In the genomic region with DNA sequence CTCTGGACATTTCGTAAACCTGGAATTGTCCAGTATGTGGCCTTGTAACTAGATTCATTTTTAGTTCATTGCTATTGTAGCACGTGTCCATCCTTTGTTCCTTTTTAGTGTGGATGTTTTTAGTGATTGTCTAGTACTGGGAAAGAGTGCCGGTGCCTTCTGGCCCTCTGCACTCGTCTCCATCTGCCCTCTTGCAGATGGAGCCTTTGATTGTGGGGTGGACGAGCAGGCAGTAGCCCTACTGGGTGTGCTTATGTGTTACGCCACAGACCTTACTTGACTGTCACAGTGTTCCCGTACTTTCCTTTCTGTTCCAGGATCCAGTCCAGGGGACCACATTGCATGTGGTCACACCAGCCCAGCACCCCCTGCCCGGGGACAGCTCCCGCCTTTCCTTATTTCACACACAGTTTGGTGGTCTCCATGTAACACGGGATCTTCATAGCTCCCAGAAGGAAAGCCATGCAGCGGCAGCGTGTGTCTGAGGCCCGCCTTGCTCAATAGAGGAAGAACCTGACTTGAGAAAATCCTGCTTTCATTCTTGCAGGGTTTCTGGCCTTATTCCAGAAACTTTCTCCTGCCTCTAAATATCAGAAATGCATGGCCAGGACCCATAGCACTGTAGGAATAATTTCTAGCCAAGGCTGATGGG, we compare ENCODE assay signal across 2 cellular contexts.
TF ChIP-seq lines count a peak whose summit lies in the region.

No MANE protein-coding gene starts in this region.

TF ChIP-seq in HEK293, 187 proteins besides CTCF, POLR2A, EP300 and RAD21:
- TF ChIP-seq, protein P1, sequence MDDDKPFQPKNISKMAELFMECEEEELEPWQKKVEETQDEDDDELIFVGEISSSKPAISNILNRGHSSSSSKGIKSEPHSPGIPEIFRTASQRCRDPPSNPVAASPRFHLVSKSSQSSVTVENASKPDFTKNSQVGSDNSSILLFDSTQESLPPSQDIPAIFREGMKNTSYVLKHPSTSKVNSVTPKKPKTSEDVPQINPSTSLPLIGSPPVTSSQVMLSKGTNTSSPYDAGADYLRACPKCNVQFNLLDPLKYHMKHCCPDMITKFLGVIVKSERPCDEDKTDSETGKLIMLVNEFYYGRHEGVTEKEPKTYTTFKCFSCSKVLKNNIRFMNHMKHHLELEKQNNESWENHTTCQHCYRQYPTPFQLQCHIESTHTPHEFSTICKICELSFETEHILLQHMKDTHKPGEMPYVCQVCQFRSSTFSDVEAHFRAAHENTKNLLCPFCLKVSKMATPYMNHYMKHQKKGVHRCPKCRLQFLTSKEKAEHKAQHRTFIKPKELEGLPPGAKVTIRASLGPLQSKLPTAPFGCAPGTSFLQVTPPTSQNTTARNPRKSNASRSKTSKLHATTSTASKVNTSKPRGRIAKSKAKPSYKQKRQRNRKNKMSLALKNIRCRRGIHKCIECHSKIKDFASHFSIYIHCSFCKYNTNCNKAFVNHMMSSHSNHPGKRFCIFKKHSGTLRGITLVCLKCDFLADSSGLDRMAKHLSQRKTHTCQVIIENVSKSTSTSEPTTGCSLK (tag by site-specific recombination; IDR thresholded peaks at IDR 0.05) = no peak
- TF ChIP-seq, protein P2, sequence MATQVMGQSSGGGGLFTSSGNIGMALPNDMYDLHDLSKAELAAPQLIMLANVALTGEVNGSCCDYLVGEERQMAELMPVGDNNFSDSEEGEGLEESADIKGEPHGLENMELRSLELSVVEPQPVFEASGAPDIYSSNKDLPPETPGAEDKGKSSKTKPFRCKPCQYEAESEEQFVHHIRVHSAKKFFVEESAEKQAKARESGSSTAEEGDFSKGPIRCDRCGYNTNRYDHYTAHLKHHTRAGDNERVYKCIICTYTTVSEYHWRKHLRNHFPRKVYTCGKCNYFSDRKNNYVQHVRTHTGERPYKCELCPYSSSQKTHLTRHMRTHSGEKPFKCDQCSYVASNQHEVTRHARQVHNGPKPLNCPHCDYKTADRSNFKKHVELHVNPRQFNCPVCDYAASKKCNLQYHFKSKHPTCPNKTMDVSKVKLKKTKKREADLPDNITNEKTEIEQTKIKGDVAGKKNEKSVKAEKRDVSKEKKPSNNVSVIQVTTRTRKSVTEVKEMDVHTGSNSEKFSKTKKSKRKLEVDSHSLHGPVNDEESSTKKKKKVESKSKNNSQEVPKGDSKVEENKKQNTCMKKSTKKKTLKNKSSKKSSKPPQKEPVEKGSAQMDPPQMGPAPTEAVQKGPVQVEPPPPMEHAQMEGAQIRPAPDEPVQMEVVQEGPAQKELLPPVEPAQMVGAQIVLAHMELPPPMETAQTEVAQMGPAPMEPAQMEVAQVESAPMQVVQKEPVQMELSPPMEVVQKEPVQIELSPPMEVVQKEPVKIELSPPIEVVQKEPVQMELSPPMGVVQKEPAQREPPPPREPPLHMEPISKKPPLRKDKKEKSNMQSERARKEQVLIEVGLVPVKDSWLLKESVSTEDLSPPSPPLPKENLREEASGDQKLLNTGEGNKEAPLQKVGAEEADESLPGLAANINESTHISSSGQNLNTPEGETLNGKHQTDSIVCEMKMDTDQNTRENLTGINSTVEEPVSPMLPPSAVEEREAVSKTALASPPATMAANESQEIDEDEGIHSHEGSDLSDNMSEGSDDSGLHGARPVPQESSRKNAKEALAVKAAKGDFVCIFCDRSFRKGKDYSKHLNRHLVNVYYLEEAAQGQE (tag by site-specific recombination; IDR thresholded peaks at IDR 0.05) = peak; percentile 76

TF ChIP-seq in K562, 482 proteins besides CTCF, POLR2A, EP300 and RAD21 (continues in another document):
- TF ChIP-seq, protein P3, sequence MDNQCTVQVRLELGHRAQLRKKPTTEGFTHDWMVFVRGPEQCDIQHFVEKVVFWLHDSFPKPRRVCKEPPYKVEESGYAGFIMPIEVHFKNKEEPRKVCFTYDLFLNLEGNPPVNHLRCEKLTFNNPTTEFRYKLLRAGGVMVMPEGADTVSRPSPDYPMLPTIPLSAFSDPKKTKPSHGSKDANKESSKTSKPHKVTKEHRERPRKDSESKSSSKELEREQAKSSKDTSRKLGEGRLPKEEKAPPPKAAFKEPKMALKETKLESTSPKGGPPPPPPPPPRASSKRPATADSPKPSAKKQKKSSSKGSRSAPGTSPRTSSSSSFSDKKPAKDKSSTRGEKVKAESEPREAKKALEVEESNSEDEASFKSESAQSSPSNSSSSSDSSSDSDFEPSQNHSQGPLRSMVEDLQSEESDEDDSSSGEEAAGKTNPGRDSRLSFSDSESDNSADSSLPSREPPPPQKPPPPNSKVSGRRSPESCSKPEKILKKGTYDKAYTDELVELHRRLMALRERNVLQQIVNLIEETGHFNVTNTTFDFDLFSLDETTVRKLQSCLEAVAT (IDR thresholded peaks at IDR 0.05) = 0 out of 4 replicates have a peak, but pooled peaks of 1 of the 2 experiments have one; percentile 5
- TF ChIP-seq, protein P4, sequence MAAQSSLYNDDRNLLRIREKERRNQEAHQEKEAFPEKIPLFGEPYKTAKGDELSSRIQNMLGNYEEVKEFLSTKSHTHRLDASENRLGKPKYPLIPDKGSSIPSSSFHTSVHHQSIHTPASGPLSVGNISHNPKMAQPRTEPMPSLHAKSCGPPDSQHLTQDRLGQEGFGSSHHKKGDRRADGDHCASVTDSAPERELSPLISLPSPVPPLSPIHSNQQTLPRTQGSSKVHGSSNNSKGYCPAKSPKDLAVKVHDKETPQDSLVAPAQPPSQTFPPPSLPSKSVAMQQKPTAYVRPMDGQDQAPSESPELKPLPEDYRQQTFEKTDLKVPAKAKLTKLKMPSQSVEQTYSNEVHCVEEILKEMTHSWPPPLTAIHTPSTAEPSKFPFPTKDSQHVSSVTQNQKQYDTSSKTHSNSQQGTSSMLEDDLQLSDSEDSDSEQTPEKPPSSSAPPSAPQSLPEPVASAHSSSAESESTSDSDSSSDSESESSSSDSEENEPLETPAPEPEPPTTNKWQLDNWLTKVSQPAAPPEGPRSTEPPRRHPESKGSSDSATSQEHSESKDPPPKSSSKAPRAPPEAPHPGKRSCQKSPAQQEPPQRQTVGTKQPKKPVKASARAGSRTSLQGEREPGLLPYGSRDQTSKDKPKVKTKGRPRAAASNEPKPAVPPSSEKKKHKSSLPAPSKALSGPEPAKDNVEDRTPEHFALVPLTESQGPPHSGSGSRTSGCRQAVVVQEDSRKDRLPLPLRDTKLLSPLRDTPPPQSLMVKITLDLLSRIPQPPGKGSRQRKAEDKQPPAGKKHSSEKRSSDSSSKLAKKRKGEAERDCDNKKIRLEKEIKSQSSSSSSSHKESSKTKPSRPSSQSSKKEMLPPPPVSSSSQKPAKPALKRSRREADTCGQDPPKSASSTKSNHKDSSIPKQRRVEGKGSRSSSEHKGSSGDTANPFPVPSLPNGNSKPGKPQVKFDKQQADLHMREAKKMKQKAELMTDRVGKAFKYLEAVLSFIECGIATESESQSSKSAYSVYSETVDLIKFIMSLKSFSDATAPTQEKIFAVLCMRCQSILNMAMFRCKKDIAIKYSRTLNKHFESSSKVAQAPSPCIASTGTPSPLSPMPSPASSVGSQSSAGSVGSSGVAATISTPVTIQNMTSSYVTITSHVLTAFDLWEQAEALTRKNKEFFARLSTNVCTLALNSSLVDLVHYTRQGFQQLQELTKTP (IDR thresholded peaks at IDR 0.05; ENCODE audit: low read depth in 1 of 2, partially characterized antibody in 2 of 2) = no peak
- TF ChIP-seq, protein P5, sequence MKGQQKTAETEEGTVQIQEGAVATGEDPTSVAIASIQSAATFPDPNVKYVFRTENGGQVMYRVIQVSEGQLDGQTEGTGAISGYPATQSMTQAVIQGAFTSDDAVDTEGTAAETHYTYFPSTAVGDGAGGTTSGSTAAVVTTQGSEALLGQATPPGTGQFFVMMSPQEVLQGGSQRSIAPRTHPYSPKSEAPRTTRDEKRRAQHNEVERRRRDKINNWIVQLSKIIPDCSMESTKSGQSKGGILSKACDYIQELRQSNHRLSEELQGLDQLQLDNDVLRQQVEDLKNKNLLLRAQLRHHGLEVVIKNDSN (CRISPR knock-in tag; IDR thresholded peaks at IDR 0.05) = 0 out of 2 replicates have a peak, but pooled peaks have one; percentile 21
- TF ChIP-seq, protein P6, sequence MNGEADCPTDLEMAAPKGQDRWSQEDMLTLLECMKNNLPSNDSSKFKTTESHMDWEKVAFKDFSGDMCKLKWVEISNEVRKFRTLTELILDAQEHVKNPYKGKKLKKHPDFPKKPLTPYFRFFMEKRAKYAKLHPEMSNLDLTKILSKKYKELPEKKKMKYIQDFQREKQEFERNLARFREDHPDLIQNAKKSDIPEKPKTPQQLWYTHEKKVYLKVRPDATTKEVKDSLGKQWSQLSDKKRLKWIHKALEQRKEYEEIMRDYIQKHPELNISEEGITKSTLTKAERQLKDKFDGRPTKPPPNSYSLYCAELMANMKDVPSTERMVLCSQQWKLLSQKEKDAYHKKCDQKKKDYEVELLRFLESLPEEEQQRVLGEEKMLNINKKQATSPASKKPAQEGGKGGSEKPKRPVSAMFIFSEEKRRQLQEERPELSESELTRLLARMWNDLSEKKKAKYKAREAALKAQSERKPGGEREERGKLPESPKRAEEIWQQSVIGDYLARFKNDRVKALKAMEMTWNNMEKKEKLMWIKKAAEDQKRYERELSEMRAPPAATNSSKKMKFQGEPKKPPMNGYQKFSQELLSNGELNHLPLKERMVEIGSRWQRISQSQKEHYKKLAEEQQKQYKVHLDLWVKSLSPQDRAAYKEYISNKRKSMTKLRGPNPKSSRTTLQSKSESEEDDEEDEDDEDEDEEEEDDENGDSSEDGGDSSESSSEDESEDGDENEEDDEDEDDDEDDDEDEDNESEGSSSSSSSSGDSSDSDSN (IDR thresholded peaks at IDR 0.05; ENCODE audit: borderline replicate concordance in 1 of 2, low read depth in 2 of 2, low read length in 2 of 2) = no peak
- TF ChIP-seq, protein P7, sequence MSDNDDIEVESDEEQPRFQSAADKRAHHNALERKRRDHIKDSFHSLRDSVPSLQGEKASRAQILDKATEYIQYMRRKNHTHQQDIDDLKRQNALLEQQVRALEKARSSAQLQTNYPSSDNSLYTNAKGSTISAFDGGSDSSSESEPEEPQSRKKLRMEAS (CRISPR knock-in tag; IDR thresholded peaks at IDR 0.05) = peak; percentile 43; the same call in 1 of the 2 replicates
- TF ChIP-seq SRSF3 (IDR thresholded peaks at IDR 0.05; ENCODE audit: insufficient read depth, low read length) (no peak), ATF7 (IDR thresholded peaks at IDR 0.05) (no peak), ZC3H8 (IDR thresholded peaks at IDR 0.05) (no peak), RBM15 (IDR thresholded peaks at IDR 0.05; ENCODE audit: insufficient read depth, low read length) (no peak), ZKSCAN1 (IDR thresholded peaks at IDR 0.05; ENCODE audit: low read depth, low read length) (peak; percentile 91), SMARCC2 (IDR thresholded peaks at IDR 0.05; ENCODE audit: low read depth) (no peak), ZNF217 (CRISPR knock-in tag; IDR thresholded peaks at IDR 0.05) (no peak), HMG20B (CRISPR knock-in tag; IDR thresholded peaks at IDR 0.05) (no peak), TAF7 (tag; IDR thresholded peaks at IDR 0.05) (no peak), CHD4 (IDR thresholded peaks at IDR 0.05; ENCODE audit: insufficient read depth, insufficient replicate concordance, low read depth, low read length, poor library complexity, severe bottlenecking) (no peak), MEF2D (tag; conservative IDR thresholded peaks at IDR 0.05; ENCODE audit: low read depth) (no peak), FOXP1 (CRISPR knock-in tag; IDR thresholded peaks at IDR 0.05) (peak; percentile 34; the same call in 1 of the 2 replicates), IRF2 (CRISPR knock-in tag; IDR thresholded peaks at IDR 0.05) (no peak), KDM5B (IDR thresholded peaks at IDR 0.05; ENCODE audit: insufficient replicate concordance, low read depth, low read length) (no peak), ZC3H4 (CRISPR knock-in tag; IDR thresholded peaks at IDR 0.05; ENCODE audit: borderline replicate concordance) (no peak)
- TF ChIP-seq, protein P8, sequence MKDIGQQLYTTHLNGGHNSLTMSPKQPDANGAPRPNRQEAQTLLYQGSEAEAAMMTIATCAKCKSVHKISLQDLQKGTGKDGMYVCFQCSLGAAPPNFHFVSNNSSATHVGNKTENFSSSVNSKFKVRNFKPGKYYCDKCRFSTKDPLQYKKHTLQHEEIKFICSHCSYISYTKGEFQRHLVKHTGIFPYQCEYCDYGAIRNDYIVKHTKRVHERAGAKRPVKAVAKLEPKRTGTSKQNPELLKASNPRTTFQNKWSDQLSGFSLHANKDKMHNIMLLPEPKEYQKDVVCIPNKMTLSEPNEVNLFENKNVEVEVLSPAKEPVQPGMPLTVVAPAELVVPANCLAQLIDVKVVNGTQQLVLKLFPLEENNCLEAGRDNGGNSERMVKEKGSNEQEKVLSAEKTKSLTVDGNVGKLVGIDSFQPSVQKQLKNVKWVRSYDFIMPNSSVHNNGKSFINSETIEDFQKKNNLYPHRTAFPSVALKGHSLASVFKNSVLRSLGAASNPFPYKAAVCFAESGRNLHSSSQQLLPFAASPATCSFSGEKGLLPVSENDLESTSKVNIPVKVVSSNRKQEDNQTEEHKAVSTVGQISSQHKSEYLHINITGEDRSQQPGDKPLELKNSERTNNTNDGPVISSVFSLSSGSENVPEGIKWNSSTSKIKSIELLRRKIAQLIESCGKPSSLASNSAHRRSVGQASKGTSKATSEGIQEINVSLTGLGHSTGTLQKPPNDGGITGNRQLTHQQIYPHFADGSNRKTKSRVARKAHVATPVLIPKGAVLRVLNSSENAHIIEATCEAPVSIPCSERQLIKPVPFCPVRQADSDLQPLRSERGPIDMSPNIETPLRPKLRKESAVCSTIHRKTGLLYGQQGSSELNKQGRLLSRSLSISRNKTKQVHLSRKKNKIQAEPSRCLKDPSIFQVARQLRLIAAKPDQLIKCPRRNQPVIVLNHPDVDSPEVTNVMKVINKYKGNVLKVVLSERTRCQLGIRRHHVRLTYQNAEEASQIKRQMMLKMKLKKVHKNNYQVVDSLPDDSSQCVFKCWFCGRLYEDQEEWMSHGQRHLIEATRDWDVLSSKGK (CRISPR knock-in tag; IDR thresholded peaks at IDR 0.05) = no peak
- TF ChIP-seq, protein P9, sequence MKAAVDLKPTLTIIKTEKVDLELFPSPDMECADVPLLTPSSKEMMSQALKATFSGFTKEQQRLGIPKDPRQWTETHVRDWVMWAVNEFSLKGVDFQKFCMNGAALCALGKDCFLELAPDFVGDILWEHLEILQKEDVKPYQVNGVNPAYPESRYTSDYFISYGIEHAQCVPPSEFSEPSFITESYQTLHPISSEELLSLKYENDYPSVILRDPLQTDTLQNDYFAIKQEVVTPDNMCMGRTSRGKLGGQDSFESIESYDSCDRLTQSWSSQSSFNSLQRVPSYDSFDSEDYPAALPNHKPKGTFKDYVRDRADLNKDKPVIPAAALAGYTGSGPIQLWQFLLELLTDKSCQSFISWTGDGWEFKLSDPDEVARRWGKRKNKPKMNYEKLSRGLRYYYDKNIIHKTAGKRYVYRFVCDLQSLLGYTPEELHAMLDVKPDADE (conservative IDR thresholded peaks at IDR 0.05; ENCODE audit: control insufficient read depth, low read depth, low read length) = no peak
- TF ChIP-seq, protein P10, sequence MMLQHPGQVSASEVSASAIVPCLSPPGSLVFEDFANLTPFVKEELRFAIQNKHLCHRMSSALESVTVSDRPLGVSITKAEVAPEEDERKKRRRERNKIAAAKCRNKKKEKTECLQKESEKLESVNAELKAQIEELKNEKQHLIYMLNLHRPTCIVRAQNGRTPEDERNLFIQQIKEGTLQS (IDR thresholded peaks at IDR 0.05) = no peak
- TF ChIP-seq, protein P10 (CRISPR knock-in tag; conservative IDR thresholded peaks at IDR 0.05) = no peak
- TF ChIP-seq, protein P11, sequence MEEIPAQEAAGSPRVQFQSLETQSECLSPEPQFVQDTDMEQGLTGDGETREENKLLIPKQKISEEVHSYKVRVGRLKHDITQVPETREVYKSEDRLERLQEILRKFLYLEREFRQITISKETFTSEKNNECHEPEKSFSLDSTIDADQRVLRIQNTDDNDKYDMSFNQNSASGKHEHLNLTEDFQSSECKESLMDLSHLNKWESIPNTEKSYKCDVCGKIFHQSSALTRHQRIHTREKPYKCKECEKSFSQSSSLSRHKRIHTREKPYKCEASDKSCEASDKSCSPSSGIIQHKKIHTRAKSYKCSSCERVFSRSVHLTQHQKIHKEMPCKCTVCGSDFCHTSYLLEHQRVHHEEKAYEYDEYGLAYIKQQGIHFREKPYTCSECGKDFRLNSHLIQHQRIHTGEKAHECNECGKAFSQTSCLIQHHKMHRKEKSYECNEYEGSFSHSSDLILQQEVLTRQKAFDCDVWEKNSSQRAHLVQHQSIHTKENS (CRISPR knock-in tag; IDR thresholded peaks at IDR 0.05) = no peak
